5 cellular contexts compared by ENCODE assay signal in genomic region chr11:107579169-107579568, GRCh38. TPM values are rescaled to one million over a fixed set of nuclear protein-coding genes. Genes with fewer than 3 reads are reported as not detected.
"Had no signal": no experiment of that assay in that cellular context is flagged by ENCODE, and none has a peak within 500 bp of the region (broad histone marks: within the 10 kb centered on the region; RNA-seq: fewer than 3 reads in every experiment).

No MANE protein-coding gene starts in this region.

RNA-seq across cellular contexts. Expression of gene ELMOD1, which starts 11.8 kb away (rescaled TPM):
- total RNA-seq: natural killer cell; natural killer cell treated with Interleukin-12 subunit alpha and Interleukin-12 subunit beta and Interleukin-15 and Interleukin-18, amount 100 ng/mL, for 72 hours; omental fat pad; osteocyte; spleen had no signal
